ENCODE assay signal across 8 cellular contexts in the genomic region with DNA sequence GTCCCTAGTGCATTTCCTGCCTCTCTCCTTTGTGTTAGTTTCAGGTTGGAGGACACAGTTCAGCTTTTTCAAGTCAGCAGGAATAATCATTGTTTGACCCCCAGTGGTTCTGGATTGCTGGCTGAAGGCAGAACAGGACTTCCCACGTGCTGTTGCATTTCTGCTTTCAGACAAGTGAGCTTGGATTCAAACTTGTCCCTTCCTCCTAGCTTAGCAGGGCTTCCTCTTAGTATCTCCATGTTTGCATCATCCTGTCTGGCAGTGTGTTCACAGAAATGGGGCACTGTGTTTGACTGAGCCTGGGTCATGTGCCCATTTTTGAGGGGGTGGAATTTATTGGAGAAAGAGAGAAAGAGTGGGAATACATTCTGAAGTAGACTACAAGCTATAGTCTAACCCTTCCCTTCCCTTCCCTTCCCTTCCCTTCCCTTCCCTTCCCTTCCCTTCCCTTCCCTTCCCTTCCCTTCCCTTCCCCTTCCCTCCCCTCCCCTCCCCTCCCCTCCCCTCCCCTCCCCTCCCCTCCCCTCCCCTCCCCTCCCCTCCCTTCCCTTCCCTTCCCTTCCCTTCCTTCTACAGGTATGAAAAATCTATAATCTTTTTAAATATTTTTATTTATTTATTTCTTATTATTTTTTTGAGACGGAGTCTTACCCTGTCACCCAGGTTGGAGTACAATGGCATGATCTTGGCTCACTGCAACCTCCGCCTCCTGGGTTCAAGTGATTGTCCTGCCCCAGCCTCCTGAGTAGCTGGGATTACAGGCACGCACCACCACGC. TPM values are rescaled to one million over a fixed set of nuclear protein-coding genes. Genes with fewer than 3 reads are reported as not detected.
DNase-seq lines count a peak whose midpoint lies in the region; ATAC-seq, FAIRE-seq and TF ChIP-seq lines count a peak whose summit lies in the region.
"Not testable (repeated sequence)": the region's sequence is repeated elsewhere in the genome, so short reads cannot be mapped to it uniquely, and the experiment has no call there.

No MANE protein-coding gene starts in this region.

- peak; percentile 44 for FAIRE-seq in HTR-8/SVneo (lab: Jason Lieb, UNC)
- not testable (repeated sequence) for FAIRE-seq in K562 (lab: Jason Lieb, UNC)

- TF ChIP-seq EP300 in K562 (IDR thresholded peaks at IDR 0.05; ENCODE audit: low read length) = not testable (repeated sequence)

- not testable (repeated sequence) for H4K20me1 ChIP-seq in K562 (replicated peaks; ENCODE audit: control insufficient read depth, insufficient read depth, low read length)

- not testable (repeated sequence) for TF ChIP-seq RAD21 in K562 (CRISPR knock-in tag; conservative IDR thresholded peaks at IDR 0.05 in 1 of 2, IDR thresholded peaks at IDR 0.05 in 1 of 2)

- not testable (repeated sequence) for H3K27me3 ChIP-seq in K562 (ENCODE audit: control insufficient read depth in 2 of 2, insufficient read depth in 2 of 2, low read length in 2 of 2); right lobe of liver

- TF ChIP-seq POLR2A in NB4 (IDR thresholded peaks at IDR 0.05; ENCODE audit: extremely low read depth, insufficient read length); K562 (conservative IDR thresholded peaks at IDR 0.05); right lobe of liver (IDR thresholded peaks at IDR 0.05): not testable (repeated sequence)

- peak overlapping the region; percentile 48; the same call in 1 of the 2 replicates for H2AFZ ChIP-seq in K562 (ENCODE audit: low read depth, low read length)

- H3K4me3 Mint-ChIP-seq in glutamatergic neuron (ENCODE audit: unreplicated experiment) = not testable (repeated sequence)

- not testable (repeated sequence) for H3K79me2 ChIP-seq in K562 (ENCODE audit: control insufficient read depth, insufficient read depth, low read length)

- not testable (repeated sequence) for H3K4me1 ChIP-seq in K562 (replicated peaks in 1 of 2; ENCODE audit: control insufficient read depth in 2 of 2, insufficient read depth in 2 of 2, low read length in 2 of 2); right lobe of liver

- in situ Hi-C loops in K562 (cut with MboI) = not testable (repeated sequence)

- WGBS in K562 (ENCODE audit: insufficient coverage, low coverage, missing lambda C conversion rate) = 63% methylated on average over 5 of the region's 5 CpGs
- WGBS in right lobe of liver (ENCODE audit: insufficient coverage, low coverage, low lambda C conversion rate, missing lambda C conversion rate) = 76% methylated on average over 5 of the region's 5 CpGs

- POLR2A ChIA-PET in K562 (lab: Yijun Ruan, JAX) = interaction anchor here (1.1 kb wide), 1 partner anchor 11 kb away, joined by 3 read pairs; no protein-coding TSS in a partner anchor

- not testable (repeated sequence) for H3K27ac ChIP-seq in K562 (ENCODE audit: extremely low read depth, low read depth, low read length); right lobe of liver

- H3K36me3 Mint-ChIP-seq in glutamatergic neuron (ENCODE audit: unreplicated experiment) = not testable (repeated sequence)

- peaks cover 16% of the 10 kb centered on the region for H3K9me3 Mint-ChIP-seq in glutamatergic neuron (ENCODE audit: unreplicated experiment)

- H3K27ac Mint-ChIP-seq in glutamatergic neuron (ENCODE audit: unreplicated experiment) = peak overlapping the region; percentile 62

- CTCF ChIA-PET in K562 (lab: Yijun Ruan, JAX; ENCODE audit: low intra/inter-chr PET ratio) = not testable (repeated sequence)

- H3K4me3 ChIP-seq in NB4 (ENCODE audit: low read depth, low read length); K562; right lobe of liver: not testable (repeated sequence)

- intact Hi-C loops in K562 (cut with micrococcal nuclease); right lobe of liver (cut with DNase I): not testable (repeated sequence)

- H3K4me1 Mint-ChIP-seq in glutamatergic neuron (ENCODE audit: low read depth, unreplicated experiment) = peaks cover 12% of the 10 kb centered on the region

- H3K9me1 ChIP-seq in K562 (ENCODE audit: control insufficient read depth, insufficient read depth, low read length) = not testable (repeated sequence)

- H3K27me3 Mint-ChIP-seq in glutamatergic neuron (ENCODE audit: unreplicated experiment) = not testable (repeated sequence)

- BruUV-seq in K562 (replicated peaks; lab: Mats Ljungman, UMichigan) = not testable (repeated sequence)

- ATAC-seq in K562 (peak; percentile 24; the same call in 1 of the 3 replicates), right lobe of liver (peak in 3 of 4 donors; percentile 36 to 68 (median 53))

- not testable (repeated sequence) for TF ChIP-seq CTCF in NB4 (IDR thresholded peaks at IDR 0.05; ENCODE audit: low read depth, low read length); K562 (IDR thresholded peaks at IDR 0.05 in 2 of 3, conservative IDR thresholded peaks at IDR 0.05 in 1 of 3; ENCODE audit: insufficient read depth in 2 of 3, low read depth in 1 of 3, low read length in 3 of 3); glutamatergic neuron (IDR thresholded peaks at IDR 0.05; ENCODE audit: partially characterized antibody, unreplicated experiment); right lobe of liver (IDR thresholded peaks at IDR 0.05)

- not testable (repeated sequence) for H3K4me2 ChIP-seq in K562 (ENCODE audit: insufficient read depth, low read length)

- DNase-seq in DMS53 (lab: John Stamatoyannopoulos, UW) (peak; percentile 9), NB4 (ENCODE audit: low read depth) (peak; percentile 36), SIG-M5 treated with dmso at 0.1 percent for 504 hours (lab: John Stamatoyannopoulos, UW; ENCODE audit: unreplicated experiment) (peak; percentile 76), pons (ENCODE audit: low spot score) (peak; percentile 49)
- not testable (repeated sequence) for DNase-seq in HTR-8/SVneo (ENCODE audit: insufficient read length, low spot score); K562 (ENCODE audit: extremely low read depth in 1 of 4, low spot score in 3 of 4); glutamatergic neuron; right lobe of liver

- peak overlapping the region in 1 of 2 experiments; percentile 27; a peak in 1 of 4 replicates for H3K9ac ChIP-seq in K562 (ENCODE audit: insufficient read depth in 1 of 2, low read depth in 2 of 2, low read length in 2 of 2)

- H3K9me3 ChIP-seq in K562 (replicated peaks; ENCODE audit: control insufficient read depth, insufficient read depth, low read depth, low read length); right lobe of liver: not testable (repeated sequence)

- not testable (repeated sequence) for H3K36me3 ChIP-seq in K562 (ENCODE audit: control insufficient read depth, insufficient read depth, low read length); right lobe of liver

TF ChIP-seq in K562, 482 proteins besides CTCF, POLR2A, EP300 and RAD21:
- TF ChIP-seq PCBP1 (IDR thresholded peaks at IDR 0.05; ENCODE audit: low read depth, low read length, poor library complexity, severe bottlenecking) (peak; percentile 93), HNRNPK (IDR thresholded peaks at IDR 0.05; ENCODE audit: low read depth, low read length, poor library complexity, severe bottlenecking) (peak; percentile 74), ATF3 (IDR thresholded peaks at IDR 0.05) (peak; percentile 9; the same call in 1 of the 2 replicates), PCBP2 (IDR thresholded peaks at IDR 0.05; ENCODE audit: low read depth, low read length, poor library complexity, severe bottlenecking) (peak; percentile 85)
- TF ChIP-seq ATF3 (CRISPR knock-in tag; conservative IDR thresholded peaks at IDR 0.05) = not testable (repeated sequence)

RNA-seq across cellular contexts. Expression of gene CFAP36, which starts 35.6 kb away (rescaled TPM):
- total RNA-seq in K562 (2011; cell fraction: chromatin; rRNA removed; ENCODE audit: low replicate concordance) = 12.8 and 27.9 TPM in 2 replicates
- 6.6 and 9.0 TPM in 2 replicates for total RNA-seq in K562 (2011; cell fraction: nucleolus; rRNA removed)
- 16.8 and 26.4 TPM in 2 replicates for total RNA-seq in K562 (2011; cell fraction: nucleoplasm; rRNA removed)
- total RNA-seq in K562 (2014; rRNA removed) (17.4 and 17.7 TPM in 2 replicates), K562 (2014; rRNA removed; fragmentation: Illumina TruSeq; extraction: Trizol) (30.8 and 42.9 TPM in 2 replicates), K562 (2015; rRNA removed; fragmentation: Illumina TruSeq; extraction: Trizol) (27.4 and 35.2 TPM in 2 replicates), K562 (2021) (23.1 and 23.5 TPM in 2 replicates), glutamatergic neuron (ENCODE audit: unreplicated experiment) (27.7 TPM), right lobe of liver (1 to 10 TPM; 5.3 to 6.7 (median 5.9) TPM)
- polyA plus RNA-seq in K562 (2011; rRNA removed) (36.8 and 45.9 TPM in 2 replicates), K562 (2014; fragmentation: Illumina TruSeq; extraction: Trizol) (27.6 and 35.8 TPM in 2 replicates), K562 (2014; fragmentation: Nextera tagmentation; extraction: Ambion mirVana) (10 to 100 TPM; 13.2 to 19.5 TPM), K562 (2014; rRNA removed) (30.2 and 31.3 TPM in 2 replicates)
- polyA plus RNA-seq in K562 (2011; cell fraction: cytosol; rRNA removed) = 3.9 and 9.8 TPM in 2 replicates
- polyA plus RNA-seq in K562 (2011; cell fraction: nucleus; rRNA removed) = 9.4 and 14.2 TPM in 2 replicates
- 33.9 and 54.4 TPM in 2 replicates for polyA plus RNA-seq in K562 (2012)
- polyA minus RNA-seq in K562 (2011; rRNA and poly(A)+ RNA removed) = 20.7 and 21.7 TPM in 2 replicates
- 6.5 and 8.4 TPM in 2 replicates for polyA minus RNA-seq in K562 (2011; cell fraction: cytosol; rRNA and poly(A)+ RNA removed)
- 9.6 and 12.2 TPM in 2 replicates for polyA minus RNA-seq in K562 (2011; cell fraction: nucleus; rRNA and poly(A)+ RNA removed)
